Comparison of ENCODE assay signal across 10 cellular contexts in the genomic region with DNA sequence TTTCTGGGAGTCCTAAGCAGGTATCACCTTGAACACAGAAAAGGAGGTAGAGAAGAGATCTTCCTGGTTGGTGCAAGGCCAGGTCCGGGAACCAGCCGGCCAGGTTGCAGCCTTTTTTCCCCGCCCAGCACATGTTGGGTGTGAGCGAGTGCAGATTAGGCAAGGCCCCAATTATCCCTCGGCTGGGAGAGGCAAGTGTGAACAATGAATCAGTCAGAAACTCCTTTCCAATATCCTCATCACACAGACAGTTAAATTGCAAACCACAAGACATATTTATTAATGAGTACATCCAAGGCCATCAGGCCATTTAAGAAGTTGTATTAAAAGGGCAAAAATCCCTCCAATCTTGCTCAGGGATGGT.
DNase-seq lines count a peak whose midpoint lies in the region; ATAC-seq, FAIRE-seq and TF ChIP-seq lines count a peak whose summit lies in the region.
"Had no signal": no experiment of that assay in that cellular context is flagged by ENCODE, and none has a peak within 500 bp of the region (broad histone marks: within the 10 kb centered on the region; RNA-seq: fewer than 3 reads in every experiment).

No MANE protein-coding gene starts in this region.

- peaks cover 19% of the 10 kb centered on the region for H3K36me3 ChIP-seq in CD4-positive, CD25-positive, alpha-beta regulatory T cell (ENCODE audit: control insufficient read depth, insufficient read depth, low read length)
- H3K36me3 ChIP-seq in Loucy (ENCODE audit: insufficient read depth, low read length), result peaks cover 4% of the 10 kb centered on the region; the same call in 1 of the 2 replicates
- H3K36me3 ChIP-seq: adrenal gland had no signal

- H3K27ac Mint-ChIP-seq in CD4-positive, CD25-positive, alpha-beta regulatory T cell, result peak overlapping the region; percentile 54 to 81 (median 65)
- H3K27ac Mint-ChIP-seq in nephron progenitor cell, result peak overlapping the region; percentile 45

- peaks cover 43% of the 10 kb centered on the region for H3K4me1 ChIP-seq in CD4-positive, CD25-positive, alpha-beta regulatory T cell (ENCODE audit: control insufficient read depth, insufficient read depth, low read length, poor library complexity, severe bottlenecking)
- H3K4me1 ChIP-seq in Loucy (ENCODE audit: insufficient read depth, low read length, poor library complexity, severe bottlenecking), result peaks cover 78% of the 10 kb centered on the region

- no peak overlapping the region for H2AFZ ChIP-seq in Loucy (ENCODE audit: low read length)

- peak overlapping the region; percentile 9 for H3K4me2 ChIP-seq in Loucy (ENCODE audit: low read depth, low read length, poor library complexity, severe bottlenecking)

- peak overlapping the region in 3 of 4 donors; percentile 22 to 73 (median 59) for H3K4me3 Mint-ChIP-seq in CD4-positive, CD25-positive, alpha-beta regulatory T cell
- H3K4me3 Mint-ChIP-seq in nephron progenitor cell, result no peak overlapping the region

- H3F3A ChIP-seq in Loucy (ENCODE audit: low read depth), result no peaks in the 10 kb centered on the region

- H3K36me3 Mint-ChIP-seq in CD4-positive, CD25-positive, alpha-beta regulatory T cell, result peaks cover 31% of the 10 kb centered on the region
- H3K36me3 Mint-ChIP-seq in nephron progenitor cell (ENCODE audit: low read depth), result peaks cover 3% of the 10 kb centered on the region

- H3K4me3 ChIP-seq in CD4-positive, CD25-positive, alpha-beta regulatory T cell (ENCODE audit: low read depth, low read length), result no peak overlapping the region
- no peak overlapping the region for H3K4me3 ChIP-seq in Loucy (ENCODE audit: low read length, poor library complexity, severe bottlenecking)
- H3K4me3 ChIP-seq: adrenal gland had no signal

- H3K9ac ChIP-seq in Loucy (ENCODE audit: low read depth, low read length, poor library complexity, severe bottlenecking), result no peak overlapping the region

- DNase-seq in CD4-positive, CD25-positive, alpha-beta regulatory T cell, result no peak
- DNase-seq in nephron progenitor cell, result no peak
- no peak for DNase-seq in HTR-8/SVneo (ENCODE audit: insufficient read length, low spot score)
- DNase-seq in erythroblast (lab: John Stamatoyannopoulos, UW), result no peak
- DNase-seq in hippocampal formation (lab: John Stamatoyannopoulos, UW), result no peak
- no peak for DNase-seq in GM20000 (ENCODE audit: low spot score)
- DNase-seq: NCI-H146 had no signal

- TF ChIP-seq CTCF in Loucy (conservative IDR thresholded peaks at IDR 0.05; ENCODE audit: low read length) (no peak), nephron progenitor cell (IDR thresholded peaks at IDR 0.05) (no peak), GM20000 (IDR thresholded peaks at IDR 0.05; ENCODE audit: extremely low read depth, missing control alignments) (no peak)

- H3K27me3 ChIP-seq in CD4-positive, CD25-positive, alpha-beta regulatory T cell (ENCODE audit: control insufficient read depth, insufficient read depth, low read length), result no peaks in the 10 kb centered on the region
- no peaks in the 10 kb centered on the region for H3K27me3 ChIP-seq in Loucy (ENCODE audit: insufficient read depth, low read length, poor library complexity, severe bottlenecking)
- H3K27me3 ChIP-seq: adrenal gland had no signal

- H3K79me2 ChIP-seq in Loucy (ENCODE audit: insufficient read depth, low read length), result peaks cover 98% of the 10 kb centered on the region

- no peaks in the 10 kb centered on the region for H3K9me3 Mint-ChIP-seq in CD4-positive, CD25-positive, alpha-beta regulatory T cell
- H3K9me3 Mint-ChIP-seq in nephron progenitor cell, result no peaks in the 10 kb centered on the region

- no peak for ATAC-seq in CD4-positive, CD25-positive, alpha-beta regulatory T cell (ENCODE audit: low read depth in 2 of 2)
- peak; percentile 82 for ATAC-seq in esophagus mucosa

- no peaks in the 10 kb centered on the region for H3K27me3 Mint-ChIP-seq in CD4-positive, CD25-positive, alpha-beta regulatory T cell
- H3K27me3 Mint-ChIP-seq in nephron progenitor cell (ENCODE audit: low read depth, poor library complexity), result no peaks in the 10 kb centered on the region

- no peaks in the 10 kb centered on the region for H3K9me3 ChIP-seq in CD4-positive, CD25-positive, alpha-beta regulatory T cell (ENCODE audit: control insufficient read depth in 2 of 2, low read length in 2 of 2)
- no peaks in the 10 kb centered on the region for H3K9me3 ChIP-seq in Loucy (ENCODE audit: insufficient read depth, low read depth, low read length)
- H3K9me3 ChIP-seq: adrenal gland had no signal

- FAIRE-seq in HTR-8/SVneo (lab: Jason Lieb, UNC), result no peak

- peaks cover 52% of the 10 kb centered on the region for H4K20me1 ChIP-seq in Loucy (ENCODE audit: insufficient read depth, low read length, poor library complexity, severe bottlenecking)

- TF ChIP-seq POLR2A in erythroblast (IDR thresholded peaks at IDR 0.05; ENCODE audit: low read length), result no peak

- no peak overlapping the region for H3K27ac ChIP-seq in CD4-positive, CD25-positive, alpha-beta regulatory T cell (ENCODE audit: insufficient read depth, low read length, poor library complexity, severe bottlenecking)

- no peaks in the 10 kb centered on the region for H3K9me2 ChIP-seq in Loucy (replicated peaks; ENCODE audit: low read depth, low read length)

- peaks cover 29 to 99% (median 79%) of the 10 kb centered on the region in 4 donors for H3K4me1 Mint-ChIP-seq in CD4-positive, CD25-positive, alpha-beta regulatory T cell
- peaks cover 93% of the 10 kb centered on the region for H3K4me1 Mint-ChIP-seq in nephron progenitor cell
